ENCODE assay signal across 12 cellular contexts in genomic region chr7:37656913-37657530, GRCh38. TPM values are rescaled to one million over a fixed set of nuclear protein-coding genes. Genes with fewer than 3 reads are reported as not detected.
DNase-seq lines count a peak whose midpoint lies in the region; ATAC-seq and TF ChIP-seq lines count a peak whose summit lies in the region.
"Had no signal": no experiment of that assay in that cellular context is flagged by ENCODE, and none has a peak within 500 bp of the region (broad histone marks: within the 10 kb centered on the region; RNA-seq: fewer than 3 reads in every experiment).

No MANE protein-coding gene starts in this region.

- no peaks in the 10 kb centered on the region for H3K27me3 ChIP-seq in BE2C
- H3K27me3 ChIP-seq: neural progenitor cell had no signal

- H3K4me1 ChIP-seq in BE2C, result no peaks in the 10 kb centered on the region
- H3K4me1 ChIP-seq: neural progenitor cell had no signal

- peak overlapping the region; percentile 74 to 88 (median 85) for H3K4me3 Mint-ChIP-seq in immature natural killer cell
- H3K4me3 Mint-ChIP-seq: neural progenitor cell, T-helper 17 cell had no signal

- H3K9me3 Mint-ChIP-seq in immature natural killer cell, result peaks cover 0 to 6% (median 4%) of the 10 kb centered on the region in 6 donors

- H3K4me1 Mint-ChIP-seq in immature natural killer cell, result peaks cover 78 to 89% of the 10 kb centered on the region in 2 donors
- H3K4me1 Mint-ChIP-seq: neural progenitor cell, T-helper 17 cell had no signal

- ATAC-seq in GM18861 (IDR thresholded peaks at IDR 0.05; ENCODE audit: unreplicated experiment) (peak; percentile 91), GM21576 (IDR thresholded peaks at IDR 0.05; ENCODE audit: unreplicated experiment) (peak; percentile 95), HG03280 (IDR thresholded peaks at IDR 0.05; ENCODE audit: unreplicated experiment) (peak; percentile 82), omental fat pad (ENCODE audit: low FRiP score) (no peak)
- ATAC-seq: T-helper 17 cell had no signal

- DNase-seq in immature natural killer cell (peak; percentile 53 to 59 (median 57)), caudate nucleus (lab: John Stamatoyannopoulos, UW) (no peak), BE2C (no peak), omental fat pad (ENCODE audit: low spot score) (no peak), KG1 (lab: John Stamatoyannopoulos, UW) (no peak)
- DNase-seq: activated effector memory CD4-positive, alpha-beta T cell treated with Interleukin-2 at 50 U/mL for 16 hours; NCI-H2171; T-helper 17 cell had no signal

- H3K36me3 Mint-ChIP-seq in immature natural killer cell, result peaks cover 10 to 16% (median 12%) of the 10 kb centered on the region in 3 donors
- H3K36me3 Mint-ChIP-seq: neural progenitor cell had no signal

- no peak overlapping the region for H3K4me3 ChIP-seq in BE2C (ENCODE audit: low read depth, low read length)
- H3K4me3 ChIP-seq: neural progenitor cell had no signal

- H3K27ac Mint-ChIP-seq in immature natural killer cell, result peak overlapping the region; percentile 89 to 97 (median 93)
- H3K27ac Mint-ChIP-seq: neural progenitor cell, T-helper 17 cell had no signal

- TF ChIP-seq CTCF in BE2C (IDR thresholded peaks at IDR 0.05; ENCODE audit: low read depth, low read length), result no peak
- TF ChIP-seq CTCF in omental fat pad (IDR thresholded peaks at IDR 0.05), result no peak

- no peaks in the 10 kb centered on the region for H3K9me3 ChIP-seq in BE2C

- no peak overlapping the region for H3K27ac ChIP-seq in caudate nucleus (ENCODE audit: low read depth, low read length)
- H3K27ac ChIP-seq: neural progenitor cell had no signal

- H3K27me3 Mint-ChIP-seq in immature natural killer cell (ENCODE audit: low read depth in 3 of 3), result peaks cover 0 to 12% (median 7%) of the 10 kb centered on the region in 3 donors

- no peaks in the 10 kb centered on the region for H3K36me3 ChIP-seq in BE2C
- H3K36me3 ChIP-seq: neural progenitor cell had no signal

RNA-seq across cellular contexts. Expression of gene GPR141, which starts 26.5 kb away (rescaled TPM):
- polyA plus RNA-seq in immature natural killer cell, result 10 to 100 TPM in 2 of 3 donors, 1 to 10 TPM in 1; 9.4 to 24.8 (median 24.3) TPM
- not detected for polyA plus RNA-seq in BE2C (2012; ENCODE audit: insufficient read depth, insufficient read length, low read depth)
- total RNA-seq in omental fat pad, result 1 to 10 TPM in 2 of 4 donors, under 1 TPM in 2; 0.65 to 4.9 (median 1.1) TPM

Comparison
In these comparisons a context has a peak if more than half of its experiments do, and no peak if none do; other contexts are left out.
1. DNase-seq: peak in immature natural killer cell (3 of 3); none in caudate nucleus (0 of 61), BE2C (single experiment), omental fat pad (single experiment) and KG1 (single experiment).